Comparison of ENCODE assay signal across 23 cellular contexts in genomic region chr20:34029415-34029814, GRCh38. TPM values are rescaled to one million over a fixed set of nuclear protein-coding genes. Genes with fewer than 3 reads are reported as not detected.
DNase-seq lines count a peak whose midpoint lies in the region; ATAC-seq and TF ChIP-seq lines count a peak whose summit lies in the region.
"Had no signal": no experiment of that assay in that cellular context is flagged by ENCODE, and none has a peak within 500 bp of the region (broad histone marks: within the 10 kb centered on the region; RNA-seq: fewer than 3 reads in every experiment).

No MANE protein-coding gene starts in this region.

- H3K4me3 Mint-ChIP-seq in activated T-cell treated with anti-CD3 and anti-CD28 coated beads, Interleukin-2, amount 50 U/mL, for 24 hours = no peak overlapping the region
- no peak overlapping the region for H3K4me3 Mint-ChIP-seq in activated T-cell treated with anti-CD3 and anti-CD28 coated beads, Interleukin-2, amount 50 U/mL, for 4 hours
- H3K4me3 Mint-ChIP-seq in T-helper 17 cell (no peak overlapping the region), mesothelial cell of epicardium (no peak overlapping the region)
- no peak overlapping the region for H3K4me3 Mint-ChIP-seq in stimulated activated memory B cell treated with anti-CD40 and anti-IgM and Interleukin-4, amounts not matched to agents 10 μg/mL and 1 μg/mL and 100 μg/mL, for 72 hours
- H3K4me3 Mint-ChIP-seq: B cell, CD14-positive monocyte had no signal

- H3K27me3 Mint-ChIP-seq in activated T-cell treated with anti-CD3 and anti-CD28 coated beads, Interleukin-2, amount 50 U/mL, for 24 hours = no peaks in the 10 kb centered on the region
- no peaks in the 10 kb centered on the region for H3K27me3 Mint-ChIP-seq in activated T-cell treated with anti-CD3 and anti-CD28 coated beads, Interleukin-2, amount 50 U/mL, for 4 hours (ENCODE audit: low read depth)
- H3K27me3 Mint-ChIP-seq in T-helper 17 cell = no peaks in the 10 kb centered on the region
- no peaks in the 10 kb centered on the region for H3K27me3 Mint-ChIP-seq in mesothelial cell of epicardium (ENCODE audit: low read depth)
- no peaks in the 10 kb centered on the region for H3K27me3 Mint-ChIP-seq in stimulated activated memory B cell treated with anti-CD40 and anti-IgM and Interleukin-4, amounts not matched to agents 10 μg/mL and 1 μg/mL and 100 μg/mL, for 72 hours
- H3K27me3 Mint-ChIP-seq: B cell had no signal

- no peak for DNase-seq in activated T-cell treated with anti-CD3 and anti-CD28 coated beads, Interleukin-2, amount 50 U/mL, for 24 hours
- DNase-seq in activated T-cell treated with anti-CD3 and anti-CD28 coated beads, Interleukin-2, amount 50 U/mL, for 4 hours = no peak
- no peak for DNase-seq in T-helper 17 cell
- no peak for DNase-seq in mesothelial cell of epicardium (ENCODE audit: low spot score in 2 of 2, unreplicated experiment in 2 of 2)
- DNase-seq in activated CD4-positive, alpha-beta T cell treated with anti-CD3 and anti-CD28 coated beads for 48 hours = no peak
- no peak for DNase-seq in HPDE6-E6E7 (ENCODE audit: extremely low spot score)
- DNase-seq: COR-L47; DMS53; GM23248; KBM-7; MV-4-11; NCI-H2029; NCI-H446; NCI-H526; NCI-H82; NK-92 treated with Interleukin-12 subunit alpha and Interleukin-12 subunit beta, amount 100 ng/mL, for 24 hours; PC-3; SK-N-SH had no signal

- H3K36me3 Mint-ChIP-seq in activated T-cell treated with anti-CD3 and anti-CD28 coated beads, Interleukin-2, amount 50 U/mL, for 24 hours (ENCODE audit: low read depth) = peaks cover 56% of the 10 kb centered on the region
- peaks cover 17% of the 10 kb centered on the region for H3K36me3 Mint-ChIP-seq in activated T-cell treated with anti-CD3 and anti-CD28 coated beads, Interleukin-2, amount 50 U/mL, for 4 hours (ENCODE audit: insufficient read depth)
- H3K36me3 Mint-ChIP-seq in T-helper 17 cell (ENCODE audit: low read depth) = no peaks in the 10 kb centered on the region
- H3K36me3 Mint-ChIP-seq in mesothelial cell of epicardium = peaks cover 12% of the 10 kb centered on the region
- H3K36me3 Mint-ChIP-seq in stimulated activated memory B cell treated with anti-CD40 and anti-IgM and Interleukin-4, amounts not matched to agents 10 μg/mL and 1 μg/mL and 100 μg/mL, for 72 hours = peaks cover 41% of the 10 kb centered on the region

- no peak for TF ChIP-seq CTCF in mesothelial cell of epicardium (IDR thresholded peaks at IDR 0.05; ENCODE audit: unreplicated experiment)

- no peak for ATAC-seq in activated T-cell treated with anti-CD3 and anti-CD28 coated beads, Interleukin-2, amount 50 U/mL, for 4 hours
- no peak for ATAC-seq in T-helper 17 cell
- no peak for ATAC-seq in stimulated activated memory B cell treated with anti-CD40 and anti-IgM and Interleukin-4, amounts not matched to agents 10 μg/mL and 1 μg/mL and 100 μg/mL, for 72 hours
- ATAC-seq in HG02642 (IDR thresholded peaks at IDR 0.05; ENCODE audit: poor library complexity, unreplicated experiment) = no peak
- ATAC-seq: HCT116, PC-3 had no signal

- no peaks in the 10 kb centered on the region for H3K9me3 Mint-ChIP-seq in activated T-cell treated with anti-CD3 and anti-CD28 coated beads, Interleukin-2, amount 50 U/mL, for 24 hours
- H3K9me3 Mint-ChIP-seq in activated T-cell treated with anti-CD3 and anti-CD28 coated beads, Interleukin-2, amount 50 U/mL, for 4 hours = no peaks in the 10 kb centered on the region
- no peaks in the 10 kb centered on the region for H3K9me3 Mint-ChIP-seq in mesothelial cell of epicardium
- no peaks in the 10 kb centered on the region for H3K9me3 Mint-ChIP-seq in stimulated activated memory B cell treated with anti-CD40 and anti-IgM and Interleukin-4, amounts not matched to agents 10 μg/mL and 1 μg/mL and 100 μg/mL, for 72 hours
- H3K9me3 Mint-ChIP-seq: CD14-positive monocyte had no signal

- H3K27ac Mint-ChIP-seq in activated T-cell treated with anti-CD3 and anti-CD28 coated beads, Interleukin-2, amount 50 U/mL, for 24 hours = peak overlapping the region; percentile 33
- H3K27ac Mint-ChIP-seq in T-helper 17 cell (peak overlapping the region; percentile 87), mesothelial cell of epicardium (peak overlapping the region; percentile 22)
- H3K27ac Mint-ChIP-seq in stimulated activated memory B cell treated with anti-CD40 and anti-IgM and Interleukin-4, amounts not matched to agents 10 μg/mL and 1 μg/mL and 100 μg/mL, for 72 hours = peak overlapping the region; percentile 48

- peaks cover 71% of the 10 kb centered on the region for H3K4me1 Mint-ChIP-seq in activated T-cell treated with anti-CD3 and anti-CD28 coated beads, Interleukin-2, amount 50 U/mL, for 24 hours (ENCODE audit: low read depth)
- H3K4me1 Mint-ChIP-seq in activated T-cell treated with anti-CD3 and anti-CD28 coated beads, Interleukin-2, amount 50 U/mL, for 4 hours (ENCODE audit: low read depth) = peaks cover 69% of the 10 kb centered on the region
- H3K4me1 Mint-ChIP-seq in T-helper 17 cell (peaks cover 51% of the 10 kb centered on the region), mesothelial cell of epicardium (peaks cover 23% of the 10 kb centered on the region)
- H3K4me1 Mint-ChIP-seq in stimulated activated memory B cell treated with anti-CD40 and anti-IgM and Interleukin-4, amounts not matched to agents 10 μg/mL and 1 μg/mL and 100 μg/mL, for 72 hours = peaks cover 53% of the 10 kb centered on the region

- no peaks in the 10 kb centered on the region for H3K9me3 ChIP-seq in T-helper 17 cell (ENCODE audit: control insufficient read depth, low read length, poor library complexity, severe bottlenecking)
- H3K9me3 ChIP-seq: SK-N-SH had no signal

RNA-seq across cellular contexts. Expression of gene RALY, which starts 35.7 kb away (rescaled TPM):
- 100 to 1,000 TPM; 142 to 148 (median 144) TPM for total RNA-seq in activated T-cell treated with anti-CD3 and anti-CD28 coated beads, Interleukin-2, amount 50 U/mL, for 4 hours
- total RNA-seq in T-helper 17 cell = 100 to 1,000 TPM; 120 to 137 TPM
- 139 to 141 TPM (median 140 TPM) in 3 replicates for total RNA-seq in mesothelial cell of epicardium

Comparison
In these comparisons a context has a peak if more than half of its experiments do, and no peak if none do; other contexts are left out.
1. H3K27ac Mint-ChIP-seq: peak in every context shown above with its lines; median percentile 87 in T-helper 17 cell; 48 in stimulated activated memory B cell treated with anti-CD40 and anti-IgM and Interleukin-4, amounts not matched to agents 10 μg/mL and 1 μg/mL and 100 μg/mL, for 72 hours; 33 in activated T-cell treated with anti-CD3 and anti-CD28 coated beads, Interleukin-2, amount 50 U/mL, for 24 hours; 22 in mesothelial cell of epicardium.